In the genomic region with DNA sequence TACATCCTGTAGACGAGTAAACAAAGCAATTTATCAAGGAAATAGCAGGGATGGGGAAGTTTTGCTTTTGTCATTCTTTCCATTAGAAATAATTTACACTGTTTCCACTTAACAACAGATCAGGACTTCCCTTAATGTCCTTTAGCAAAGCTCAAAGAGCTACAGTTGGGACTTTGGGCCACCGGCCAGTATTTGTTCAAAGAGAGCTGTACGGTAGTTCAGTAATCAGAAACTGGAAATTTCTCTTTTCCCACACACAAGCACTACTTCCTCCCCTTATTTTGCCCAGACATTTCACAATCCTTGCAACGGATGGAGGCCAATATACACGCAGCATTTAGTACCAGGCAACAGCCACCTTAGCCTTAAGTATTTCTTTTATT, we compare ENCODE assay signal across 1 cellular context.
TF ChIP-seq lines count a peak whose summit lies in the region.

No MANE protein-coding gene starts in this region.

TF ChIP-seq in HepG2, 621 proteins besides CTCF, POLR2A, EP300 and RAD21 (continued from another document and continues in another):
- no peak for TF ChIP-seq ZIK1 (CRISPR knock-in tag; IDR thresholded peaks at IDR 0.05; ENCODE audit: borderline replicate concordance, low read depth)
- TF ChIP-seq TMF1 (CRISPR knock-in tag; IDR thresholded peaks at IDR 0.05; ENCODE audit: low read depth) = no peak
- TF ChIP-seq, protein P1, sequence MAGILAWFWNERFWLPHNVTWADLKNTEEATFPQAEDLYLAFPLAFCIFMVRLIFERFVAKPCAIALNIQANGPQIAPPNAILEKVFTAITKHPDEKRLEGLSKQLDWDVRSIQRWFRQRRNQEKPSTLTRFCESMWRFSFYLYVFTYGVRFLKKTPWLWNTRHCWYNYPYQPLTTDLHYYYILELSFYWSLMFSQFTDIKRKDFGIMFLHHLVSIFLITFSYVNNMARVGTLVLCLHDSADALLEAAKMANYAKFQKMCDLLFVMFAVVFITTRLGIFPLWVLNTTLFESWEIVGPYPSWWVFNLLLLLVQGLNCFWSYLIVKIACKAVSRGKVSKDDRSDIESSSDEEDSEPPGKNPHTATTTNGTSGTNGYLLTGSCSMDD (CRISPR knock-in tag; IDR thresholded peaks at IDR 0.05) = no peak
- TF ChIP-seq, protein P2, sequence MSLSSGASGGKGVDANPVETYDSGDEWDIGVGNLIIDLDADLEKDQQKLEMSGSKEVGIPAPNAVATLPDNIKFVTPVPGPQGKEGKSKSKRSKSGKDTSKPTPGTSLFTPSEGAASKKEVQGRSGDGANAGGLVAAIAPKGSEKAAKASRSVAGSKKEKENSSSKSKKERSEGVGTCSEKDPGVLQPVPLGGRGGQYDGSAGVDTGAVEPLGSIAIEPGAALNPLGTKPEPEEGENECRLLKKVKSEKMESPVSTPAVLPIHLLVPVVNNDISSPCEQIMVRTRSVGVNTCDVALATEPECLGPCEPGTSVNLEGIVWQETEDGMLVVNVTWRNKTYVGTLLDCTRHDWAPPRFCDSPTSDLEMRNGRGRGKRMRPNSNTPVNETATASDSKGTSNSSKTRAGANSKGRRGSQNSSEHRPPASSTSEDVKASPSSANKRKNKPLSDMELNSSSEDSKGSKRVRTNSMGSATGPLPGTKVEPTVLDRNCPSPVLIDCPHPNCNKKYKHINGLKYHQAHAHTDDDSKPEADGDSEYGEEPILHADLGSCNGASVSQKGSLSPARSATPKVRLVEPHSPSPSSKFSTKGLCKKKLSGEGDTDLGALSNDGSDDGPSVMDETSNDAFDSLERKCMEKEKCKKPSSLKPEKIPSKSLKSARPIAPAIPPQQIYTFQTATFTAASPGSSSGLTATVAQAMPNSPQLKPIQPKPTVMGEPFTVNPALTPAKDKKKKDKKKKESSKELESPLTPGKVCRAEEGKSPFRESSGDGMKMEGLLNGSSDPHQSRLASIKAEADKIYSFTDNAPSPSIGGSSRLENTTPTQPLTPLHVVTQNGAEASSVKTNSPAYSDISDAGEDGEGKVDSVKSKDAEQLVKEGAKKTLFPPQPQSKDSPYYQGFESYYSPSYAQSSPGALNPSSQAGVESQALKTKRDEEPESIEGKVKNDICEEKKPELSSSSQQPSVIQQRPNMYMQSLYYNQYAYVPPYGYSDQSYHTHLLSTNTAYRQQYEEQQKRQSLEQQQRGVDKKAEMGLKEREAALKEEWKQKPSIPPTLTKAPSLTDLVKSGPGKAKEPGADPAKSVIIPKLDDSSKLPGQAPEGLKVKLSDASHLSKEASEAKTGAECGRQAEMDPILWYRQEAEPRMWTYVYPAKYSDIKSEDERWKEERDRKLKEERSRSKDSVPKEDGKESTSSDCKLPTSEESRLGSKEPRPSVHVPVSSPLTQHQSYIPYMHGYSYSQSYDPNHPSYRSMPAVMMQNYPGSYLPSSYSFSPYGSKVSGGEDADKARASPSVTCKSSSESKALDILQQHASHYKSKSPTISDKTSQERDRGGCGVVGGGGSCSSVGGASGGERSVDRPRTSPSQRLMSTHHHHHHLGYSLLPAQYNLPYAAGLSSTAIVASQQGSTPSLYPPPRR (CRISPR knock-in tag; IDR thresholded peaks at IDR 0.05; ENCODE audit: borderline replicate concordance) = peak; percentile 69; the same call in 1 of the 2 replicates
- 0 out of 2 replicates have a peak, but pooled peaks have one; percentile 35 for TF ChIP-seq RORA (CRISPR knock-in tag; IDR thresholded peaks at IDR 0.05)
- no peak for TF ChIP-seq SATB2 (CRISPR knock-in tag; IDR thresholded peaks at IDR 0.05)
- no peak for TF ChIP-seq IRX3 (CRISPR knock-in tag; IDR thresholded peaks at IDR 0.05; ENCODE audit: borderline replicate concordance, low read depth)
- no peak for TF ChIP-seq SMAD9 (CRISPR knock-in tag; IDR thresholded peaks at IDR 0.05)
- TF ChIP-seq, protein P3, sequence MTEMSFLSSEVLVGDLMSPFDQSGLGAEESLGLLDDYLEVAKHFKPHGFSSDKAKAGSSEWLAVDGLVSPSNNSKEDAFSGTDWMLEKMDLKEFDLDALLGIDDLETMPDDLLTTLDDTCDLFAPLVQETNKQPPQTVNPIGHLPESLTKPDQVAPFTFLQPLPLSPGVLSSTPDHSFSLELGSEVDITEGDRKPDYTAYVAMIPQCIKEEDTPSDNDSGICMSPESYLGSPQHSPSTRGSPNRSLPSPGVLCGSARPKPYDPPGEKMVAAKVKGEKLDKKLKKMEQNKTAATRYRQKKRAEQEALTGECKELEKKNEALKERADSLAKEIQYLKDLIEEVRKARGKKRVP (CRISPR knock-in tag; IDR thresholded peaks at IDR 0.05) = no peak; a peak in 1 of 4 replicates
- no peak for TF ChIP-seq ZNF563 (CRISPR knock-in tag; IDR thresholded peaks at IDR 0.05)
- no peak for TF ChIP-seq ZNF724P (CRISPR knock-in tag; IDR thresholded peaks at IDR 0.05; ENCODE audit: borderline replicate concordance)
- no peak for TF ChIP-seq RFXAP (CRISPR knock-in tag; IDR thresholded peaks at IDR 0.05; ENCODE audit: borderline replicate concordance)
- TF ChIP-seq HHEX (CRISPR knock-in tag; IDR thresholded peaks at IDR 0.05) = peak; percentile 37
- TF ChIP-seq RFX3 (CRISPR knock-in tag; IDR thresholded peaks at IDR 0.05) = peak; percentile 29; the same call in 1 of the 2 replicates
- TF ChIP-seq, protein P4, sequence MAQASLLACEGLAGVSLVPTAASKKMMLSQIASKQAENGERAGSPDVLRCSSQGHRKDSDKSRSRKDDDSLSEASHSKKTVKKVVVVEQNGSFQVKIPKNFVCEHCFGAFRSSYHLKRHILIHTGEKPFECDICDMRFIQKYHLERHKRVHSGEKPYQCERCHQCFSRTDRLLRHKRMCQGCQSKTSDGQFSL (CRISPR knock-in tag; IDR thresholded peaks at IDR 0.05) = no peak; the same call in 1 of the 2 replicates
- TF ChIP-seq, protein P5, sequence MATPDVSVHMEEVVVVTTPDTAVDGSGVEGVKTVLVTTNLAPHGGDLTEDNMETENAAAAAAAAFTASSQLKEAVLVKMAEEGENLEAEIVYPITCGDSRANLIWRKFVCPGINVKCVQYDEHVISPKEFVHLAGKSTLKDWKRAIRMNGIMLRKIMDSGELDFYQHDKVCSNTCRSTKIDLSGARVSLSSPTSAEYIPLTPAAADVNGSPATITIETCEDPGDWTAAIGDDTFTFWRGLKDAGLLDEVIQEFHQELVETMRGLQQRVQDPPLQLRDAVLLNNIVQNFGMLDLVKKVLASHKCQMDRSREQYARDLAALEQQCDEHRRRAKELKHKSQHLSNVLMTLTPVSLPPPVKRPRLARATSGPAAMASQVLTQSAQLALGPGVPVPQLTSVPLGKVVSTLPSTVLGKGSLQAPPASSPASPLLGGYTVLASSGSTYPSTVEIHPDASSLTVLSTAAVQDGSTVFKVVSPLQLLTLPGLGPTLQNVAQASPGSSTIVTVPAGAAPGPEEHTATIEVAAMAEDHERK (CRISPR knock-in tag; IDR thresholded peaks at IDR 0.05; ENCODE audit: low read depth) = 0 out of 2 replicates have a peak, but pooled peaks have one; percentile 8
- TF ChIP-seq HOXA7 (CRISPR knock-in tag; IDR thresholded peaks at IDR 0.05) = no peak
- TF ChIP-seq ZNF629 (CRISPR knock-in tag; conservative IDR thresholded peaks at IDR 0.05) = 0 out of 2 replicates have a peak, but pooled peaks have one; percentile 5
- TF ChIP-seq KLF11 (CRISPR knock-in tag; IDR thresholded peaks at IDR 0.05) = no peak
- no peak for TF ChIP-seq ZNF788 (CRISPR knock-in tag; IDR thresholded peaks at IDR 0.05; ENCODE audit: borderline replicate concordance)
- 0 out of 2 replicates have a peak, but pooled peaks have one; percentile 44 for TF ChIP-seq SSRP1 (CRISPR knock-in tag; IDR thresholded peaks at IDR 0.05)
- TF ChIP-seq ZNF670 (CRISPR knock-in tag; IDR thresholded peaks at IDR 0.05; ENCODE audit: borderline replicate concordance) = peak; percentile 28; the same call in 1 of the 2 replicates
- no peak for TF ChIP-seq ZNF232 (CRISPR knock-in tag; IDR thresholded peaks at IDR 0.05; ENCODE audit: borderline replicate concordance)
- TF ChIP-seq SIN3B (IDR thresholded peaks at IDR 0.05; ENCODE audit: low read length) = no peak
- TF ChIP-seq ZMAT3 (CRISPR knock-in tag; conservative IDR thresholded peaks at IDR 0.05) = no peak
- peak; percentile 85; the same call in 1 of the 2 replicates for TF ChIP-seq GATA4 (IDR thresholded peaks at IDR 0.05; ENCODE audit: borderline replicate concordance, low read depth)
- no peak for TF ChIP-seq ZNF138 (CRISPR knock-in tag; IDR thresholded peaks at IDR 0.05; ENCODE audit: low read depth)
- 0 out of 2 replicates have a peak, but pooled peaks have one; percentile 35 for TF ChIP-seq MEF2D (CRISPR knock-in tag; IDR thresholded peaks at IDR 0.05)
- TF ChIP-seq, protein P6, sequence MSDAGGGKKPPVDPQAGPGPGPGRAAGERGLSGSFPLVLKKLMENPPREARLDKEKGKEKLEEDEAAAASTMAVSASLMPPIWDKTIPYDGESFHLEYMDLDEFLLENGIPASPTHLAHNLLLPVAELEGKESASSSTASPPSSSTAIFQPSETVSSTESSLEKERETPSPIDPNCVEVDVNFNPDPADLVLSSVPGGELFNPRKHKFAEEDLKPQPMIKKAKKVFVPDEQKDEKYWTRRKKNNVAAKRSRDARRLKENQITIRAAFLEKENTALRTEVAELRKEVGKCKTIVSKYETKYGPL (CRISPR knock-in tag; IDR thresholded peaks at IDR 0.05) = no peak
- peak; percentile 14; the same call in 1 of the 2 replicates for TF ChIP-seq EHMT2 (IDR thresholded peaks at IDR 0.05; ENCODE audit: borderline replicate concordance, low read depth, low read length)
- no peak for TF ChIP-seq ZNF383 (CRISPR knock-in tag; IDR thresholded peaks at IDR 0.05; ENCODE audit: borderline replicate concordance)
- TF ChIP-seq, protein P7, sequence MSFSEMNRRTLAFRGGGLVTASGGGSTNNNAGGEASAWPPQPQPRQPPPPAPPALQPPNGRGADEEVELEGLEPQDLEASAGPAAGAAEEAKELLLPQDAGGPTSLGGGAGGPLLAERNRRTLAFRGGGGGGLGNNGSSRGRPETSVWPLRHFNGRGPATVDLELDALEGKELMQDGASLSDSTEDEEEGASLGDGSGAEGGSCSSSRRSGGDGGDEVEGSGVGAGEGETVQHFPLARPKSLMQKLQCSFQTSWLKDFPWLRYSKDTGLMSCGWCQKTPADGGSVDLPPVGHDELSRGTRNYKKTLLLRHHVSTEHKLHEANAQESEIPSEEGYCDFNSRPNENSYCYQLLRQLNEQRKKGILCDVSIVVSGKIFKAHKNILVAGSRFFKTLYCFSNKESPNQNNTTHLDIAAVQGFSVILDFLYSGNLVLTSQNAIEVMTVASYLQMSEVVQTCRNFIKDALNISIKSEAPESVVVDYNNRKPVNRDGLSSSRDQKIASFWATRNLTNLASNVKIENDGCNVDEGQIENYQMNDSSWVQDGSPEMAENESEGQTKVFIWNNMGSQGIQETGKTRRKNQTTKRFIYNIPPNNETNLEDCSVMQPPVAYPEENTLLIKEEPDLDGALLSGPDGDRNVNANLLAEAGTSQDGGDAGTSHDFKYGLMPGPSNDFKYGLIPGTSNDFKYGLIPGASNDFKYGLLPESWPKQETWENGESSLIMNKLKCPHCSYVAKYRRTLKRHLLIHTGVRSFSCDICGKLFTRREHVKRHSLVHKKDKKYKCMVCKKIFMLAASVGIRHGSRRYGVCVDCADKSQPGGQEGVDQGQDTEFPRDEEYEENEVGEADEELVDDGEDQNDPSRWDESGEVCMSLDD (CRISPR knock-in tag; IDR thresholded peaks at IDR 0.05; ENCODE audit: borderline replicate concordance) = no peak
- TF ChIP-seq CCDC6 (CRISPR knock-in tag; IDR thresholded peaks at IDR 0.05) = no peak
- TF ChIP-seq SCMH1 (CRISPR knock-in tag; IDR thresholded peaks at IDR 0.05; ENCODE audit: borderline replicate concordance) = no peak
- TF ChIP-seq KLF13 (CRISPR knock-in tag; IDR thresholded peaks at IDR 0.05) = no peak
- TF ChIP-seq ATF7 (IDR thresholded peaks at IDR 0.05) = no peak
- no peak for TF ChIP-seq ATF7 (CRISPR knock-in tag; IDR thresholded peaks at IDR 0.05)
- TF ChIP-seq REXO4 (CRISPR knock-in tag; IDR thresholded peaks at IDR 0.05; ENCODE audit: borderline replicate concordance) = no peak
- TF ChIP-seq, protein P8, sequence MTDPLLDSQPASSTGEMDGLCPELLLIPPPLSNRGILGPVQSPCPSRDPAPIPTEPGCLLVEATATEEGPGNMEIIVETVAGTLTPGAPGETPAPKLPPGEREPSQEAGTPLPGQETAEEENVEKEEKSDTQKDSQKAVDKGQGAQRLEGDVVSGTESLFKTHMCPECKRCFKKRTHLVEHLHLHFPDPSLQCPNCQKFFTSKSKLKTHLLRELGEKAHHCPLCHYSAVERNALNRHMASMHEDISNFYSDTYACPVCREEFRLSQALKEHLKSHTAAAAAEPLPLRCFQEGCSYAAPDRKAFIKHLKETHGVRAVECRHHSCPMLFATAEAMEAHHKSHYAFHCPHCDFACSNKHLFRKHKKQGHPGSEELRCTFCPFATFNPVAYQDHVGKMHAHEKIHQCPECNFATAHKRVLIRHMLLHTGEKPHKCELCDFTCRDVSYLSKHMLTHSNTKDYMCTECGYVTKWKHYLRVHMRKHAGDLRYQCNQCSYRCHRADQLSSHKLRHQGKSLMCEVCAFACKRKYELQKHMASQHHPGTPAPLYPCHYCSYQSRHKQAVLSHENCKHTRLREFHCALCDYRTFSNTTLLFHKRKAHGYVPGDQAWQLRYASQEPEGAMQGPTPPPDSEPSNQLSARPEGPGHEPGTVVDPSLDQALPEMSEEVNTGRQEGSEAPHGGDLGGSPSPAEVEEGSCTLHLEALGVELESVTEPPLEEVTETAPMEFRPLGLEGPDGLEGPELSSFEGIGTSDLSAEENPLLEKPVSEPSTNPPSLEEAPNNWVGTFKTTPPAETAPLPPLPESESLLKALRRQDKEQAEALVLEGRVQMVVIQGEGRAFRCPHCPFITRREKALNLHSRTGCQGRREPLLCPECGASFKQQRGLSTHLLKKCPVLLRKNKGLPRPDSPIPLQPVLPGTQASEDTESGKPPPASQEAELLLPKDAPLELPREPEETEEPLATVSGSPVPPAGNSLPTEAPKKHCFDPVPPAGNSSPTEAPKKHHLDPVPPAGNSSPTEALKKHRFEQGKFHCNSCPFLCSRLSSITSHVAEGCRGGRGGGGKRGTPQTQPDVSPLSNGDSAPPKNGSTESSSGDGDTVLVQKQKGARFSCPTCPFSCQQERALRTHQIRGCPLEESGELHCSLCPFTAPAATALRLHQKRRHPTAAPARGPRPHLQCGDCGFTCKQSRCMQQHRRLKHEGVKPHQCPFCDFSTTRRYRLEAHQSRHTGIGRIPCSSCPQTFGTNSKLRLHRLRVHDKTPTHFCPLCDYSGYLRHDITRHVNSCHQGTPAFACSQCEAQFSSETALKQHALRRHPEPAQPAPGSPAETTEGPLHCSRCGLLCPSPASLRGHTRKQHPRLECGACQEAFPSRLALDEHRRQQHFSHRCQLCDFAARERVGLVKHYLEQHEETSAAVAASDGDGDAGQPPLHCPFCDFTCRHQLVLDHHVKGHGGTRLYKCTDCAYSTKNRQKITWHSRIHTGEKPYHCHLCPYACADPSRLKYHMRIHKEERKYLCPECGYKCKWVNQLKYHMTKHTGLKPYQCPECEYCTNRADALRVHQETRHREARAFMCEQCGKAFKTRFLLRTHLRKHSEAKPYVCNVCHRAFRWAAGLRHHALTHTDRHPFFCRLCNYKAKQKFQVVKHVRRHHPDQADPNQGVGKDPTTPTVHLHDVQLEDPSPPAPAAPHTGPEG (CRISPR knock-in tag; IDR thresholded peaks at IDR 0.05) = no peak
- 0 out of 2 replicates have a peak, but pooled peaks have one; percentile 53 for TF ChIP-seq KMT2A (CRISPR knock-in tag; IDR thresholded peaks at IDR 0.05)
- TF ChIP-seq NBN (conservative IDR thresholded peaks at IDR 0.05) = no peak
